In the genomic region with DNA sequence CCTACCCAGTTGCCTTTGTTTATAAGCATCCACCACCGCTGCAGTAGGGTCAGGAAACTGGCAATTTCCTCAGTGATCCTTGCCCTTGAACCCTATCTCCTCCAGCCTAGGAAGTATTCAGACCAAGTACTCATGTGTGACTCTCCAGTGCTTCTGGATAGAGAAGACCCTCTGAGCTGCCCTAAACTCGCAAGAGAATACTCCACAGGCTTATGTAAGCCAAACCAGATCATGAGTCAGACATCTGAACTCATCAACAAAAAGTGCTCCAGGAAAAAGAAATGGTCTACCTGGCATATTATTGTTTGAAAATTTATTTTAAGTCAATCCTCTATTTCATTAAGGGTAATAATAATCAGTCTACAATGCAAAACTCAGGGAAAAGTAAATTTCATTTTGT, we compare ENCODE assay signal across 14 cellular contexts.
DNase-seq lines count a peak whose midpoint lies in the region; ATAC-seq, FAIRE-seq and TF ChIP-seq lines count a peak whose summit lies in the region.
"Had no signal": no experiment of that assay in that cellular context is flagged by ENCODE, and none has a peak within 500 bp of the region (broad histone marks: within the 10 kb centered on the region; RNA-seq: fewer than 3 reads in every experiment).

No MANE protein-coding gene starts in this region.

- H4K20me1 ChIP-seq in HCT116 (ENCODE audit: insufficient read depth) (no peaks in the 10 kb centered on the region), keratinocyte (ENCODE audit: control insufficient read depth, extremely low read depth, insufficient read depth, low read length) (no peaks in the 10 kb centered on the region)

- no peaks in the 10 kb centered on the region for H3K27me3 Mint-ChIP-seq in MCF 10A (ENCODE audit: insufficient read depth, unreplicated experiment)
- H3K27me3 Mint-ChIP-seq: stimulated activated naive CD8-positive, alpha-beta T cell treated with anti-CD3 and anti-CD28 coated beads, Interleukin-15, amount 100 ng/mL, for 72 hours had no signal

- H3K9me2 ChIP-seq in HCT116 (ENCODE audit: insufficient read depth) = no peaks in the 10 kb centered on the region

- intact Hi-C loops in HCT116 (cut with micrococcal nuclease) (no loop called here), MCF 10A (cut with micrococcal nuclease) (loop anchor here (10.0 kb wide), 1 partner anchor 103 kb away; the partner anchor contains the start of gene KAT6B)

- H3K4me1 ChIP-seq in HCT116 (ENCODE audit: control insufficient read depth in 1 of 2, insufficient read depth in 2 of 2, low read length in 2 of 2) = peaks cover 31 to 39% of the 10 kb centered on the region in 2 experiments
- H3K4me1 ChIP-seq in keratinocyte (ENCODE audit: control insufficient read depth, extremely low read depth, insufficient read depth, low read length) = peaks cover 43% of the 10 kb centered on the region
- peaks cover 11 to 39% (median 35%) of the 10 kb centered on the region in 5 donors for H3K4me1 ChIP-seq in subcutaneous abdominal adipose tissue (ENCODE audit: control insufficient read depth in 5 of 5, insufficient read depth in 5 of 5, low read length in 5 of 5)
- H3K4me1 ChIP-seq: colonic mucosa had no signal

- ATAC-seq in HCT116 (no peak), omental fat pad (ENCODE audit: low FRiP score) (no peak), GM18909 (IDR thresholded peaks at IDR 0.05; ENCODE audit: poor library complexity, unreplicated experiment) (no peak)
- ATAC-seq: heart right ventricle; stimulated activated naive CD8-positive, alpha-beta T cell treated with anti-CD3 and anti-CD28 coated beads, Interleukin-15, amount 100 ng/mL, for 72 hours had no signal

- H3K79me2 ChIP-seq in HCT116 (ENCODE audit: insufficient read depth, low read length) (no peaks in the 10 kb centered on the region; the same call in 1 of the 2 replicates), keratinocyte (ENCODE audit: control insufficient read depth, insufficient read depth, low read length) (peaks cover 4% of the 10 kb centered on the region)

- H3K9me3 Mint-ChIP-seq in MCF 10A (ENCODE audit: unreplicated experiment) = no peaks in the 10 kb centered on the region
- H3K9me3 Mint-ChIP-seq: activated naive CD4-positive, alpha-beta T cell treated with anti-CD3 and anti-CD28 coated beads for 36 hours; stimulated activated naive CD8-positive, alpha-beta T cell treated with anti-CD3 and anti-CD28 coated beads, Interleukin-15, amount 100 ng/mL, for 72 hours had no signal

- POLR2A ChIA-PET in HCT116 (lab: Charles Lee) = no interaction called here
- POLR2A ChIA-PET in MCF 10A (lab: Yijun Ruan, JAX) = interaction anchor here (1.5 kb wide), 1 partner anchor 10 kb away, joined by 5 read pairs; no protein-coding TSS in a partner anchor

- BruUV-seq in HCT116 (replicated peaks; lab: Mats Ljungman, UMichigan) = no TSS peak
- BruUV-seq in MCF 10A (replicated peaks; lab: Mats Ljungman, UMichigan) = no TSS peak

- peaks cover 26% of the 10 kb centered on the region for H3K4me1 Mint-ChIP-seq in MCF 10A (ENCODE audit: insufficient read depth, unreplicated experiment)

- FAIRE-seq in keratinocyte (lab: Jason Lieb, UNC) = peak; percentile 56

- H3K4me2 ChIP-seq in HCT116 (ENCODE audit: low read length) (no peak overlapping the region), keratinocyte (ENCODE audit: control insufficient read depth, extremely low read depth, insufficient read depth, low read depth, low read length) (peak overlapping the region; percentile 7)

- no peak overlapping the region for H3K27ac ChIP-seq in HCT116 (ENCODE audit: low read depth, low read length)
- no peak overlapping the region for H3K27ac ChIP-seq in keratinocyte (ENCODE audit: control insufficient read depth, insufficient read depth, low read length)
- peak overlapping the region; percentile 80 for H3K27ac ChIP-seq in subcutaneous abdominal adipose tissue (ENCODE audit: low read depth, low read length)
- H3K27ac ChIP-seq: colonic mucosa had no signal

- H3K9ac ChIP-seq in HCT116 (ENCODE audit: low read length) (no peak overlapping the region), keratinocyte (ENCODE audit: control insufficient read depth, extremely low read depth, insufficient read depth, low read length) (no peak overlapping the region), subcutaneous abdominal adipose tissue (ENCODE audit: low read length in 5 of 5) (no peak overlapping the region)

- no peak overlapping the region for H2AFZ ChIP-seq in HCT116 (ENCODE audit: low read depth, low read length, poor library complexity, severe bottlenecking)
- H2AFZ ChIP-seq in keratinocyte (ENCODE audit: control insufficient read depth, low read length) = no peak overlapping the region

- H3K27me3 ChIP-seq in HCT116 (ENCODE audit: insufficient read depth, low read length) = no peaks in the 10 kb centered on the region
- H3K27me3 ChIP-seq in keratinocyte (ENCODE audit: control insufficient read depth, extremely low read depth, insufficient read depth, low read length) = no peaks in the 10 kb centered on the region
- H3K27me3 ChIP-seq in subcutaneous abdominal adipose tissue (ENCODE audit: control insufficient read depth in 5 of 5, insufficient read depth in 4 of 5, low read length in 5 of 5) = no peaks in the 10 kb centered on the region
- H3K27me3 ChIP-seq: colonic mucosa, heart right ventricle had no signal

- RAD21 ChIA-PET in HCT116 (lab: Charles Lee; ENCODE audit: low non-redundant PET in 1 of 2, low total read pairs in 2 of 2, uncharacterized antibody in 2 of 2, unreplicated experiment in 2 of 2) = no interaction called here

- peaks cover 3% of the 10 kb centered on the region for H3K9me1 ChIP-seq in keratinocyte (ENCODE audit: control insufficient read depth, extremely low read depth, insufficient read depth, low read length)

- H3K36me3 Mint-ChIP-seq in MCF 10A (ENCODE audit: insufficient read depth, unreplicated experiment) = peaks cover 8% of the 10 kb centered on the region

- peak overlapping the region; percentile 82 for H3K27ac Mint-ChIP-seq in MCF 10A (ENCODE audit: low read depth, unreplicated experiment)
- H3K27ac Mint-ChIP-seq: activated naive CD4-positive, alpha-beta T cell treated with anti-CD3 and anti-CD28 coated beads for 36 hours had no signal

- H3K4me3 ChIP-seq in HCT116 (replicated peaks in 1 of 2; ENCODE audit: low read depth in 1 of 2, low read length in 2 of 2) (no peak overlapping the region), keratinocyte (ENCODE audit: control insufficient read depth in 2 of 3, extremely low read depth in 1 of 3, insufficient read depth in 2 of 3, low read depth in 1 of 3, low read length in 3 of 3) (no peak overlapping the region), subcutaneous abdominal adipose tissue (ENCODE audit: low read depth in 1 of 5, low read length in 5 of 5) (no peak overlapping the region)
- H3K4me3 ChIP-seq: colonic mucosa, heart right ventricle had no signal

- H3K4me3 Mint-ChIP-seq in MCF 10A (ENCODE audit: unreplicated experiment) = no peak overlapping the region
- H3K4me3 Mint-ChIP-seq: activated naive CD4-positive, alpha-beta T cell treated with anti-CD3 and anti-CD28 coated beads for 36 hours; stimulated activated naive CD8-positive, alpha-beta T cell treated with anti-CD3 and anti-CD28 coated beads, Interleukin-15, amount 100 ng/mL, for 72 hours had no signal

- H3K9me3 ChIP-seq in HCT116 (ENCODE audit: control insufficient read depth in 1 of 2, insufficient read depth in 1 of 2, low read depth in 1 of 2, low read length in 2 of 2) (no peaks in the 10 kb centered on the region), keratinocyte (ENCODE audit: control insufficient read depth, low read depth, low read length) (no peaks in the 10 kb centered on the region), subcutaneous abdominal adipose tissue (ENCODE audit: control insufficient read depth in 5 of 5, low read length in 5 of 5) (no peaks in the 10 kb centered on the region)
- H3K9me3 ChIP-seq: colonic mucosa, heart right ventricle had no signal

- CTCF ChIA-PET in HCT116 (lab: Charles Lee) = no interaction called here
- CTCF ChIA-PET in MCF 10A (lab: Yijun Ruan, JAX) = no interaction called here

- dilution Hi-C loops in keratinocyte (cut with MboI; ENCODE audit: extremely low pct_ligation_motif_present, low sequenced_read_pairs) = no loop called here

- no peaks in the 10 kb centered on the region for H3K36me3 ChIP-seq in HCT116 (ENCODE audit: control insufficient read depth in 1 of 2, insufficient read depth in 2 of 2, low read length in 2 of 2)
- no peaks in the 10 kb centered on the region for H3K36me3 ChIP-seq in keratinocyte (ENCODE audit: control insufficient read depth in 2 of 2, extremely low read depth in 1 of 2, insufficient read depth in 2 of 2, low read length in 2 of 2)
- no peaks in the 10 kb centered on the region for H3K36me3 ChIP-seq in subcutaneous abdominal adipose tissue (ENCODE audit: control insufficient read depth in 5 of 5, insufficient read depth in 5 of 5, low read length in 5 of 5)
- H3K36me3 ChIP-seq: colonic mucosa, heart right ventricle had no signal

- no peak for DNase-seq in HCT116 (ENCODE audit: low read depth, low spot score)
- peak; percentile 22 for DNase-seq in MCF 10A (ENCODE audit: unreplicated experiment)
- no peak for DNase-seq in keratinocyte (ENCODE audit: low read depth, low spot score)
- no peak for DNase-seq in ureter (ENCODE audit: low spot score)
- DNase-seq in omental fat pad (ENCODE audit: low spot score) = no peak
- no peak for DNase-seq in effector CD8-positive, alpha-beta T cell (lab: John Stamatoyannopoulos, UW)
- DNase-seq: activated naive CD4-positive, alpha-beta T cell treated with anti-CD3 and anti-CD28 coated beads for 36 hours; colonic mucosa; heart right ventricle; NCI-H446; stimulated activated CD4-positive, alpha-beta T cell treated with anti-CD3 and anti-CD28 coated beads, Interleukin-2, amount 100 ng/mL, for 48 hours; stimulated activated naive CD8-positive, alpha-beta T cell treated with anti-CD3 and anti-CD28 coated beads, Interleukin-15, amount 100 ng/mL, for 72 hours had no signal

- no peak for TF ChIP-seq POLR2A in HCT116 (IDR thresholded peaks at IDR 0.05; ENCODE audit: borderline replicate concordance, extremely low read depth, insufficient read depth, insufficient read length)

- no peak for TF ChIP-seq RAD21 in HCT116 (IDR thresholded peaks at IDR 0.05; ENCODE audit: low read depth)

- TF ChIP-seq CTCF in HCT116 (IDR thresholded peaks at IDR 0.05 in 2 of 3, conservative IDR thresholded peaks at IDR 0.05 in 1 of 3; ENCODE audit: borderline replicate concordance in 1 of 3, insufficient read depth in 1 of 3, low read depth in 2 of 3, low read length in 2 of 3) (no peak), MCF 10A (IDR thresholded peaks at IDR 0.05; ENCODE audit: unreplicated experiment) (no peak), keratinocyte (optimal IDR thresholded peaks at IDR 0.05 in 1 of 3, IDR thresholded peaks at IDR 0.05 in 1 of 3, conservative IDR thresholded peaks at IDR 0.05 in 1 of 3; ENCODE audit: extremely low read depth in 1 of 3, insufficient read depth in 2 of 3, low read length in 3 of 3) (no peak), omental fat pad (IDR thresholded peaks at IDR 0.05) (no peak)

TF ChIP-seq in HCT116, 20 proteins besides CTCF, POLR2A, EP300 and RAD21:
- TF ChIP-seq EGR1 (IDR thresholded peaks at IDR 0.05; ENCODE audit: low read depth) (no peak), EZH2 (IDR thresholded peaks at IDR 0.05) (no peak), FOSL1 (IDR thresholded peaks at IDR 0.05; ENCODE audit: low read depth) (0 out of 2 replicates have a peak, but pooled peaks have one; percentile 15)
